Comparison of ENCODE assay signal across 29 cellular contexts in the genomic region with DNA sequence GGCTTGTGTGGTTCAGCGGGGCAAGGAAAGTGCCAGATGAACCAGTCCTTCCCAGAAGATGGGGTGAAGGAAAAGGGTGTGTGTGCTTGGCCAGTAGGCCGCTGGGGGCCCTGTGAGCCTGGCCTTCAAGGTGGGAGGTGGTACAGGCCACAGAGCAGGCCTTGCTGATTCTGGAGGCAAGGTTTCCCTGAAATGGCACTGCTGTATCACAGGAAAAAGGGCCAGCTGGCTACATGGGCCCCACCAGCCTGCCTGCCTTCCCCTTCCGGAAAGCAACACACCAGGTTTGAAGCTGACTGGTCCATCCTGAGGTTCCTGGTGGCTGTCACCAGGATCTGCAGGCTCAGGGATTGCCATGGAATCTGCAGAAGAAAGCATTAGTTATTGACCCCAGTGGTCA. TPM values are rescaled to one million over a fixed set of nuclear protein-coding genes. Genes with fewer than 3 reads are reported as not detected.
DNase-seq lines count a peak whose midpoint lies in the region; ATAC-seq and TF ChIP-seq lines count a peak whose summit lies in the region.
"Had no signal": no experiment of that assay in that cellular context is flagged by ENCODE, and none has a peak within 500 bp of the region (broad histone marks: within the 10 kb centered on the region; RNA-seq: fewer than 3 reads in every experiment).

No MANE protein-coding gene starts in this region.

- H3K36me3 ChIP-seq in neuronal stem cell (replicated peaks in 1 of 2; ENCODE audit: control insufficient read depth in 2 of 2, insufficient read depth in 2 of 2, low read length in 2 of 2), result no peaks in the 10 kb centered on the region
- H3K36me3 ChIP-seq: BLaER1, esophagus squamous epithelium had no signal

- no peak for DNase-seq in stimulated activated naive CD8-positive, alpha-beta T cell treated with anti-CD3 and anti-CD28 coated beads, Interleukin-15, amount 100 ng/mL, for 72 hours
- DNase-seq in stimulated activated naive CD8-positive, alpha-beta T cell treated with anti-CD3 and anti-CD28 coated beads, Interleukin-15, Interleukin-2, amounts not matched to agents 100 U/mL and 50 U/mL, for 24 hours, result no peak
- DNase-seq in coronary artery (ENCODE audit: low spot score), result no peak
- no peak for DNase-seq in neuronal stem cell (ENCODE audit: low spot score)
- DNase-seq in NOMO-1 treated with DMSO at 0.1 percent for 48 hours (lab: John Stamatoyannopoulos, UW; ENCODE audit: unreplicated experiment), result no peak
- no peak for DNase-seq in C1 segment of cervical spinal cord (lab: John Stamatoyannopoulos, UW)
- DNase-seq in left colon, result no peak
- DNase-seq: activated CD4-positive, alpha-beta T cell treated with anti-CD3 and anti-CD28 coated beads, Interleukin-2, amount 50 U/mL, for 4 hours; activated gamma-delta T cell; activated naive CD8-positive, alpha-beta T cell treated with anti-CD3 and anti-CD28 coated beads, Interleukin-2, amount 50 U/mL, for 24 hours; central memory CD4-positive, alpha-beta T cell; DMS153; esophagus squamous epithelium; foreskin melanocyte; KBM-7; lower lobe of right lung; NCI-H1694 treated with DMSO at 0.1 percent for 48 hours; NCI-H446 treated with DMSO at 0.1 percent for 48 hours; NCI-H774 had no signal

- peak overlapping the region; percentile 61 for H3K23ac ChIP-seq in neuronal stem cell (ENCODE audit: low read depth, low read length, poor library complexity)

- no peaks in the 10 kb centered on the region for H3K27me3 ChIP-seq in neuronal stem cell (ENCODE audit: control insufficient read depth in 3 of 3, insufficient read depth in 3 of 3, low read depth in 1 of 3, low read length in 3 of 3)
- H3K27me3 ChIP-seq: BLaER1, esophagus squamous epithelium, tibial nerve had no signal

- H4K91ac ChIP-seq in neuronal stem cell (ENCODE audit: low read depth, low read length, poor library complexity), result no peak overlapping the region

- no peaks in the 10 kb centered on the region for H3K79me1 ChIP-seq in neuronal stem cell (ENCODE audit: low read depth, low read length)

- peak overlapping the region; percentile 77 for H2AFZ ChIP-seq in neuronal stem cell (ENCODE audit: low read length)

- H2BK5ac ChIP-seq in neuronal stem cell (ENCODE audit: low read length), result no peak overlapping the region

- H3K4me3 Mint-ChIP-seq in stimulated activated naive CD8-positive, alpha-beta T cell treated with anti-CD3 and anti-CD28 coated beads, Interleukin-15, amount 100 ng/mL, for 72 hours, result no peak overlapping the region
- H3K4me3 Mint-ChIP-seq: activated naive CD8-positive, alpha-beta T cell treated with anti-CD3 and anti-CD28 coated beads, Interleukin-2, amount 50 U/mL, for 24 hours; GM23338; neural crest cell; T-helper 1 cell treated with Interleukin-12 subunit alpha and Interleukin-12 subunit beta and Interleukin-4 antibody, amounts not matched to agents 30 μg/mL and 1 μg/mL, for 36 hours had no signal

- peaks cover 0 to 3% of the 10 kb centered on the region in 2 donors for H3K4me1 ChIP-seq in neuronal stem cell (ENCODE audit: control insufficient read depth in 2 of 2, insufficient read depth in 1 of 2, low read depth in 1 of 2, low read length in 2 of 2)
- H3K4me1 ChIP-seq: BLaER1 had no signal

- H3K27ac ChIP-seq in coronary artery, result peak overlapping the region; percentile 8 to 61
- no peak overlapping the region for H3K27ac ChIP-seq in neuronal stem cell (replicated peaks; ENCODE audit: low read length)
- H3K27ac ChIP-seq: BLaER1, esophagus squamous epithelium, HL-60, lower lobe of right lung, RWPE1, stomach had no signal

- peak overlapping the region; percentile 13 to 68 for H3K27ac Mint-ChIP-seq in stimulated activated naive CD8-positive, alpha-beta T cell treated with anti-CD3 and anti-CD28 coated beads, Interleukin-15, amount 100 ng/mL, for 72 hours
- H3K27ac Mint-ChIP-seq: activated naive CD8-positive, alpha-beta T cell treated with anti-CD3 and anti-CD28 coated beads, Interleukin-2, amount 50 U/mL, for 24 hours; GM23338; T-helper 1 cell treated with Interleukin-12 subunit alpha and Interleukin-12 subunit beta and Interleukin-4 antibody, amounts not matched to agents 30 μg/mL and 1 μg/mL, for 36 hours had no signal

- no peaks in the 10 kb centered on the region for H3K9me3 ChIP-seq in neuronal stem cell (replicated peaks in 1 of 2; ENCODE audit: control insufficient read depth in 2 of 2, insufficient read depth in 1 of 2, low read depth in 1 of 2, low read length in 2 of 2)
- H3K9me3 ChIP-seq: esophagus squamous epithelium, heart left ventricle, lower lobe of right lung, stomach, tibial nerve had no signal

- no peak overlapping the region for H3K9ac ChIP-seq in neuronal stem cell (ENCODE audit: low read depth, low read length, poor library complexity)
- H3K9ac ChIP-seq: BLaER1 had no signal

- TF ChIP-seq CTCF in coronary artery (IDR thresholded peaks at IDR 0.05), result no peak

- no peaks in the 10 kb centered on the region for H3K4me1 Mint-ChIP-seq in stimulated activated naive CD8-positive, alpha-beta T cell treated with anti-CD3 and anti-CD28 coated beads, Interleukin-15, amount 100 ng/mL, for 72 hours

- peak overlapping the region; percentile 94 for H2BK12ac ChIP-seq in neuronal stem cell (ENCODE audit: low read length)

- no peaks in the 10 kb centered on the region for H3K9me3 Mint-ChIP-seq in stimulated activated naive CD8-positive, alpha-beta T cell treated with anti-CD3 and anti-CD28 coated beads, Interleukin-15, amount 100 ng/mL, for 72 hours
- H3K9me3 Mint-ChIP-seq: activated naive CD8-positive, alpha-beta T cell treated with anti-CD3 and anti-CD28 coated beads, Interleukin-2, amount 50 U/mL, for 24 hours; neural crest cell; T-helper 1 cell treated with Interleukin-12 subunit alpha and Interleukin-12 subunit beta and Interleukin-4 antibody, amounts not matched to agents 30 μg/mL and 1 μg/mL, for 36 hours had no signal

- no peak for ATAC-seq in stimulated activated naive CD8-positive, alpha-beta T cell treated with anti-CD3 and anti-CD28 coated beads, Interleukin-15, amount 100 ng/mL, for 72 hours
- ATAC-seq in stimulated activated naive CD8-positive, alpha-beta T cell treated with anti-CD3 and anti-CD28 coated beads, Interleukin-15, Interleukin-2, amounts not matched to agents 100 U/mL and 50 U/mL, for 24 hours, result no peak
- no peak for ATAC-seq in left colon
- ATAC-seq: GM12878, lower lobe of right lung had no signal

- H3K4ac ChIP-seq in neuronal stem cell (ENCODE audit: low read length), result no peak overlapping the region

- H3K14ac ChIP-seq in neuronal stem cell (ENCODE audit: low read length), result no peak overlapping the region

- H3K18ac ChIP-seq in neuronal stem cell (ENCODE audit: low read length), result peak overlapping the region; percentile 74

- H3K27me3 Mint-ChIP-seq in stimulated activated naive CD8-positive, alpha-beta T cell treated with anti-CD3 and anti-CD28 coated beads, Interleukin-15, amount 100 ng/mL, for 72 hours, result no peaks in the 10 kb centered on the region
- H3K27me3 Mint-ChIP-seq: activated naive CD8-positive, alpha-beta T cell treated with anti-CD3 and anti-CD28 coated beads, Interleukin-2, amount 50 U/mL, for 24 hours had no signal

- peak overlapping the region; percentile 88 for H2AK5ac ChIP-seq in neuronal stem cell (ENCODE audit: low read depth, low read length)

- intact Hi-C loops in left colon (cut with DNase I, micrococcal nuclease), result no loop called here

- peak overlapping the region; percentile 77 for H2BK15ac ChIP-seq in neuronal stem cell (ENCODE audit: low read length)

- H3K4me3 ChIP-seq in coronary artery (no peak overlapping the region), neuronal stem cell (ENCODE audit: low read length in 2 of 2) (no peak overlapping the region)
- H3K4me3 ChIP-seq: BLaER1, esophagus squamous epithelium, GM12878, GM23338, heart left ventricle, lower lobe of right lung, stomach, tibial nerve had no signal

- H2BK120ac ChIP-seq in neuronal stem cell (ENCODE audit: low read depth, low read length), result no peak overlapping the region

- H4K8ac ChIP-seq in neuronal stem cell (ENCODE audit: low read depth, low read length), result no peak overlapping the region

- no peak overlapping the region for H3K4me2 ChIP-seq in neuronal stem cell (ENCODE audit: insufficient read depth, low read length, poor library complexity, severe bottlenecking)
- H3K4me2 ChIP-seq: BLaER1, GM23338 had no signal

- WGBS in neuronal stem cell (ENCODE audit: extremely low coverage in 2 of 2, insufficient read length in 2 of 2, insufficient replicate concordance in 1 of 2), 2 donors, result no CpG with 5 or more reads among the region's 3 CpGs

RNA-seq across cellular contexts. Expression of gene MMRN2, which starts 12.5 kb away (rescaled TPM):
- 0.52 TPM for polyA plus RNA-seq in neuronal stem cell (2013, experiment 1 of 2)
- polyA plus RNA-seq in neuronal stem cell (2013, experiment 2 of 2), result 0.40 TPM
- total RNA-seq in left colon, result 1 to 10 TPM; 6.0 to 7.8 TPM

RNA-seq across cellular contexts. Expression of gene SNCG, which starts 13.5 kb away (rescaled TPM):
- 0.21 TPM for polyA plus RNA-seq in neuronal stem cell (2013, experiment 1 of 2)
- 0.29 TPM for polyA plus RNA-seq in neuronal stem cell (2013, experiment 2 of 2)
- total RNA-seq in left colon, result 1 to 10 TPM; 2.6 to 6.8 TPM

RNA-seq across cellular contexts. Expression of gene ADIRF, which starts 23.4 kb away (rescaled TPM):
- 0.18 TPM for polyA plus RNA-seq in neuronal stem cell (2013, experiment 1 of 2)
- polyA plus RNA-seq in neuronal stem cell (2013, experiment 2 of 2), result 0.29 TPM
- 100 to 1,000 TPM in 1 of 2 donors, 10 to 100 TPM in 1; 73.1 to 147 TPM for total RNA-seq in left colon
- total RNA-seq: GM23338, neural crest cell had no signal
